Comparison of ENCODE assay signal across 14 cellular contexts in the genomic region with DNA sequence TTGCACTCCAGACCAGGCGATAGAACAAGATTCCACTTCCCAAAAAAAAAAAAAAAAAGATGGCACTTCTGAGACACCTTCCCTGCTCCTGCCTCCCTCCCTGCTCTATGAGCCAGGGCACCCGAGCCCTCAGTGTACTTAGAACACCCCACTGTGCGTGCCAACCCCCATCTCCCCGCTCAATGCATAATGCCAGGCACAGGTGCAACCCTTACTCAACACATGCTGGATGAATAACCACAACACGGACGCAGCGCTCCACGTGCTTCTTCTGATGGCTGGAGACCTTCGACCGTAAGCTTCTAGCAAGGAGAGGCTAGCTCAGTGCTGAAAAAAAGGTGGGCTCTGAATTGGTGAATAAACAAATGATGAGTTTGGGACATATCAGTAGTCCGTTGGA. TPM values are rescaled to one million over a fixed set of nuclear protein-coding genes. Genes with fewer than 3 reads are reported as not detected.
DNase-seq lines count a peak whose midpoint lies in the region; ATAC-seq and TF ChIP-seq lines count a peak whose summit lies in the region.
"Had no signal": no experiment of that assay in that cellular context is flagged by ENCODE, and none has a peak within 500 bp of the region (broad histone marks: within the 10 kb centered on the region; RNA-seq: fewer than 3 reads in every experiment).

No MANE protein-coding gene starts in this region.

- H3K4me2 ChIP-seq in skeletal muscle satellite cell (ENCODE audit: low read length), result peak overlapping the region; percentile 38

- 94% methylated on average over 2 of the region's 11 CpGs; no CpG with 5 or more reads in 1 of the 2 donors for WGBS in gastroesophageal sphincter (ENCODE audit: low coverage in 1 of 2), 2 donors

- peaks cover 4% of the 10 kb centered on the region for H3K36me3 ChIP-seq in CD4-positive, alpha-beta memory T cell (ENCODE audit: insufficient read depth, low read length)
- H3K36me3 ChIP-seq in gastroesophageal sphincter (no peaks in the 10 kb centered on the region), skeletal muscle satellite cell (ENCODE audit: insufficient read depth, low read length) (peaks cover 1% of the 10 kb centered on the region)
- H3K36me3 ChIP-seq: right atrium auricular region had no signal

- TF ChIP-seq EP300 in gastroesophageal sphincter (IDR thresholded peaks at IDR 0.05), result no peak

- H3K9ac ChIP-seq in skeletal muscle satellite cell (ENCODE audit: low read depth, low read length), result peak overlapping the region; percentile 70

- ATAC-seq in gastroesophageal sphincter, result no peak
- ATAC-seq in HG03097 (IDR thresholded peaks at IDR 0.05; ENCODE audit: low FRiP score, unreplicated experiment), result no peak
- ATAC-seq: left lobe of liver had no signal

- peaks cover 4 to 29% of the 10 kb centered on the region in 2 donors for H3K36me3 Mint-ChIP-seq in CD4-positive, alpha-beta memory T cell

- TF ChIP-seq CTCF in HL-60 (IDR thresholded peaks at IDR 0.05; ENCODE audit: insufficient read depth, low read length), result no peak
- TF ChIP-seq CTCF in gastroesophageal sphincter (IDR thresholded peaks at IDR 0.05), result no peak

- H3K4me1 Mint-ChIP-seq in CD4-positive, alpha-beta memory T cell, result peaks cover 23 to 47% (median 29%) of the 10 kb centered on the region in 4 donors

- no peaks in the 10 kb centered on the region for H3K27me3 Mint-ChIP-seq in CD4-positive, alpha-beta memory T cell

- peaks cover 7% of the 10 kb centered on the region for H3K4me1 ChIP-seq in CD4-positive, alpha-beta memory T cell (ENCODE audit: insufficient read depth, low read length)
- H3K4me1 ChIP-seq in gastroesophageal sphincter (peaks cover 3 to 79% (median 20%) of the 10 kb centered on the region in 3 donors), skeletal muscle satellite cell (ENCODE audit: control insufficient read depth, insufficient read depth, low read length) (peaks cover 59% of the 10 kb centered on the region)

- peaks cover 0 to 2% (median 0%) of the 10 kb centered on the region in 8 donors for H3K9me3 Mint-ChIP-seq in CD4-positive, alpha-beta memory T cell
- H3K9me3 Mint-ChIP-seq: activated T-helper 1 cell treated with anti-CD3 and anti-CD28 coated beads, Interleukin-12 subunit alpha, Interleukin-12 subunit beta, Interleukin-2, Interleukin-4 antibody, amounts not matched to agents 30 ng/mL and 10 ng/mL and 1 ng/mL, durations not matched to agents 14 hours and 24 hours and 36 hours had no signal

- POLR2A ChIA-PET in CD4-positive, alpha-beta memory T cell (lab: Charles Lee; ENCODE audit: partially characterized antibody), result no interaction called here

- H3K27ac Mint-ChIP-seq in CD4-positive, alpha-beta memory T cell, result peak overlapping the region in 5 of 7 donors; percentile 39 to 73 (median 63)

- CTCF ChIA-PET in CD4-positive, alpha-beta memory T cell (lab: Charles Lee; ENCODE audit: partially characterized antibody), result interaction anchor here (1.5 kb wide), 1 partner anchor 26 kb away, joined by 4 read pairs; no protein-coding TSS in a partner anchor

- no peaks in the 10 kb centered on the region for H3K27me3 ChIP-seq in CD4-positive, alpha-beta memory T cell (ENCODE audit: insufficient read depth, low read length)
- H3K27me3 ChIP-seq in HL-60 (ENCODE audit: insufficient read depth, poor library complexity, severe bottlenecking) (no peaks in the 10 kb centered on the region), gastroesophageal sphincter (no peaks in the 10 kb centered on the region), skeletal muscle satellite cell (ENCODE audit: control insufficient read depth, insufficient read depth, low read length) (no peaks in the 10 kb centered on the region)
- H3K27me3 ChIP-seq: right atrium auricular region had no signal

- no peaks in the 10 kb centered on the region for H3K9me3 ChIP-seq in CD4-positive, alpha-beta memory T cell (ENCODE audit: control insufficient read depth in 1 of 2, low read length in 2 of 2)
- H3K9me3 ChIP-seq in gastroesophageal sphincter (no peaks in the 10 kb centered on the region), skeletal muscle satellite cell (replicated peaks; ENCODE audit: low read length) (no peaks in the 10 kb centered on the region)
- H3K9me3 ChIP-seq: right atrium auricular region had no signal

- no peak overlapping the region for H3K4me3 Mint-ChIP-seq in CD4-positive, alpha-beta memory T cell
- H3K4me3 Mint-ChIP-seq: activated T-helper 1 cell treated with anti-CD3 and anti-CD28 coated beads, Interleukin-12 subunit alpha, Interleukin-12 subunit beta, Interleukin-2, Interleukin-4 antibody, amounts not matched to agents 30 ng/mL and 10 ng/mL and 1 ng/mL, durations not matched to agents 14 hours and 24 hours and 36 hours; nephron had no signal

- no peak overlapping the region for H3K4me3 ChIP-seq in CD4-positive, alpha-beta memory T cell (ENCODE audit: low read length in 2 of 2)
- H3K4me3 ChIP-seq in HL-60 (replicated peaks; ENCODE audit: insufficient read depth, low read length) (no peak overlapping the region), gastroesophageal sphincter (no peak overlapping the region), skeletal muscle satellite cell (ENCODE audit: low read length) (peak overlapping the region; percentile 19)
- H3K4me3 ChIP-seq: right atrium auricular region had no signal

- no peak for DNase-seq in CD4-positive, alpha-beta memory T cell
- DNase-seq in HL-60 (ENCODE audit: low read depth in 1 of 2, low spot score in 1 of 2) (peak; percentile 20 to 67), NCI-H1048 (lab: John Stamatoyannopoulos, UW) (no peak)
- DNase-seq in stimulated activated CD4-positive, alpha-beta T cell treated with anti-CD3 and anti-CD28 coated beads, Interleukin-15, amount 100 ng/mL, for 24 hours, result no peak
- DNase-seq: KG1, NCI-H1417, NCI-H2227 treated with DMSO at 0.1 percent for 48 hours had no signal

- TF ChIP-seq POLR2A in gastroesophageal sphincter (IDR thresholded peaks at IDR 0.05), result no peak

- H3K27ac ChIP-seq in CD4-positive, alpha-beta memory T cell (ENCODE audit: low read depth, low read length), result no peak overlapping the region
- H3K27ac ChIP-seq in HL-60 (replicated peaks), result peak overlapping the region; percentile 85
- peak overlapping the region in 3 of 4 donors; percentile 43 to 74 (median 70) for H3K27ac ChIP-seq in gastroesophageal sphincter

- intact Hi-C loops in CD4-positive, alpha-beta memory T cell (cut with micrococcal nuclease), result no loop called here

RNA-seq across cellular contexts. Expression of gene IRAK1, which starts 19.9 kb away (rescaled TPM):
- total RNA-seq in CD4-positive, alpha-beta memory T cell, result 10 to 100 TPM; 66.9 to 74.5 TPM
- 10 to 100 TPM; 38.1 to 64.5 TPM for polyA plus RNA-seq in CD4-positive, alpha-beta memory T cell
- total RNA-seq in gastroesophageal sphincter, result 10 to 100 TPM; 33.0 to 84.7 (median 41.6) TPM
- 60.3 and 68.2 TPM in 2 replicates for total RNA-seq in skeletal muscle satellite cell (2012; rRNA removed)

RNA-seq across cellular contexts. Expression of gene MECP2, which starts 57.9 kb away (rescaled TPM):
- total RNA-seq in CD4-positive, alpha-beta memory T cell, result 100 to 1,000 TPM; 103 to 108 TPM
- 10 to 100 TPM in 1 of 2 donors, 1 to 10 TPM in 1; 9.5 to 26.5 TPM for polyA plus RNA-seq in CD4-positive, alpha-beta memory T cell
- 10 to 100 TPM; 65.1 to 87.8 (median 82.5) TPM for total RNA-seq in gastroesophageal sphincter
- total RNA-seq in skeletal muscle satellite cell (2012; rRNA removed), result 15.7 and 17.7 TPM in 2 replicates

Comparison
In these comparisons a context has a peak if more than half of its experiments do, and no peak if none do; other contexts are left out.
1. DNase-seq: peak in HL-60 (2 of 2); none in CD4-positive, alpha-beta memory T cell (0 of 5), NCI-H1048 (single experiment) and stimulated activated CD4-positive, alpha-beta T cell treated with anti-CD3 and anti-CD28 coated beads, Interleukin-15, amount 100 ng/mL, for 24 hours (single experiment).